21 cellular contexts compared by ENCODE assay signal in genomic region chr1:66571789-66572188, GRCh38. TPM values are rescaled to one million over a fixed set of nuclear protein-coding genes. Genes with fewer than 3 reads are reported as not detected.
DNase-seq lines count a peak whose midpoint lies in the region; ATAC-seq, FAIRE-seq and TF ChIP-seq lines count a peak whose summit lies in the region.
"Had no signal": no experiment of that assay in that cellular context is flagged by ENCODE, and none has a peak within 500 bp of the region (broad histone marks: within the 10 kb centered on the region; RNA-seq: fewer than 3 reads in every experiment).

No MANE protein-coding gene starts in this region.

- POLR2A ChIA-PET in PC-3 (lab: Charles Lee; ENCODE audit: unreplicated experiment) = no interaction called here

- in situ Hi-C loops in Caki2 (cut with HindIII; ENCODE audit: low pct_unique_long_range_greater_than_20kb, low sequenced_read_pairs) = no loop called here

- no peak overlapping the region for H4K8ac ChIP-seq in trophoblast cell (ENCODE audit: low read depth, low read length)

- no peak for ATAC-seq in PC-3
- ATAC-seq in stimulated activated effector memory CD8-positive, alpha-beta T cell treated with anti-CD3 and anti-CD28 coated beads, Interleukin-12 subunit alpha, Interleukin-12 subunit beta, amount 100 ng/mL, for 72 hours = no peak
- ATAC-seq in GM18907 (IDR thresholded peaks at IDR 0.05; ENCODE audit: unreplicated experiment) = no peak
- ATAC-seq: activated naive CD8-positive, alpha-beta T cell treated with anti-CD3 and anti-CD28 coated beads, Interleukin-2, amount 50 U/mL, for 24 hours; left lobe of liver; stimulated activated naive CD8-positive, alpha-beta T cell treated with anti-CD3 and anti-CD28 coated beads, Interleukin-15, amount 100 ng/mL, for 72 hours had no signal

- H4K20me1 ChIP-seq in PC-3 (ENCODE audit: low read length) = no peaks in the 10 kb centered on the region
- H4K20me1 ChIP-seq: BLaER1 treated with 17β-estradiol and CSF1 and Interleukin-3, amounts not matched to agents 10 nM and 100 nM had no signal

- H3K9me2 ChIP-seq in PC-3 (replicated peaks; ENCODE audit: low read length) = no peaks in the 10 kb centered on the region

- H3K14ac ChIP-seq in trophoblast cell (ENCODE audit: low read length) = no peak overlapping the region

- no peak overlapping the region for H3K27ac ChIP-seq in PC-3 (ENCODE audit: low read length)
- peak overlapping the region; percentile 0 for H3K27ac ChIP-seq in trophoblast cell (ENCODE audit: low read depth, low read length)
- H3K27ac ChIP-seq: BLaER1 treated with 17β-estradiol and CSF1 and Interleukin-3, amounts not matched to agents 10 nM and 100 nM; parathyroid adenoma; vagina had no signal

- H3K4me3 Mint-ChIP-seq in stimulated activated effector memory CD8-positive, alpha-beta T cell treated with anti-CD3 and anti-CD28 coated beads, Interleukin-12 subunit alpha, Interleukin-12 subunit beta, amount 100 ng/mL, for 72 hours = no peak overlapping the region
- H3K4me3 Mint-ChIP-seq: activated CD4-positive, alpha-beta memory T cell treated with anti-CD3 and anti-CD28 coated beads, Interleukin-2, amount 10 ng/mL, durations not matched to agents 7 days and 5 days; activated naive CD8-positive, alpha-beta T cell treated with anti-CD3 and anti-CD28 coated beads, Interleukin-2, amount 50 U/mL, for 24 hours; activated T-helper 1 cell treated with anti-CD3 and anti-CD28 coated beads, Interleukin-12 subunit alpha, Interleukin-12 subunit beta, Interleukin-2, Interleukin-4 antibody, amounts not matched to agents 30 ng/mL and 10 ng/mL and 1 ng/mL, durations not matched to agents 14 hours and 24 hours and 36 hours; stimulated activated naive CD8-positive, alpha-beta T cell treated with anti-CD3 and anti-CD28 coated beads, Interleukin-15, amount 100 ng/mL, for 72 hours had no signal

- CTCF ChIA-PET in PC-3 (lab: Charles Lee) = no interaction called here

- H3K4ac ChIP-seq in trophoblast cell (ENCODE audit: low read depth, low read length) = no peak overlapping the region

- H3F3A ChIP-seq in PC-3 (ENCODE audit: low read length, unreplicated experiment) = no peaks in the 10 kb centered on the region

- H3K9ac ChIP-seq in PC-3 (ENCODE audit: low read length) = no peak overlapping the region
- H3K9ac ChIP-seq in trophoblast cell (ENCODE audit: low read length) = no peak overlapping the region
- H3K9ac ChIP-seq: BLaER1 treated with 17β-estradiol and CSF1 and Interleukin-3, amounts not matched to agents 10 nM and 100 nM; parathyroid adenoma had no signal

- H3K4me3 ChIP-seq in PC-3 (ENCODE audit: low read length) (no peak overlapping the region), trophoblast cell (ENCODE audit: low read depth, low read length) (no peak overlapping the region)
- H3K4me3 ChIP-seq: BLaER1 treated with 17β-estradiol and CSF1 and Interleukin-3, amounts not matched to agents 10 nM and 100 nM; vagina had no signal

- no CpG with 5 or more reads among the region's 1 CpG for WGBS in trophoblast cell (ENCODE audit: extremely low coverage, insufficient coverage, insufficient read length)

- no peak for TF ChIP-seq CTCF in PC-3 (conservative IDR thresholded peaks at IDR 0.05; ENCODE audit: low read depth, low read length)

- H2BK5ac ChIP-seq in trophoblast cell (ENCODE audit: low read depth, low read length, poor library complexity) = no peak overlapping the region

- H3K36me3 ChIP-seq in PC-3 (ENCODE audit: low read depth, low read length) (no peaks in the 10 kb centered on the region), trophoblast cell (ENCODE audit: control insufficient read depth in 1 of 2, insufficient read depth in 2 of 2, low read length in 2 of 2) (no peaks in the 10 kb centered on the region)
- H3K36me3 ChIP-seq: BLaER1 treated with 17β-estradiol and CSF1 and Interleukin-3, amounts not matched to agents 10 nM and 100 nM; vagina had no signal

- no peak overlapping the region for H2AK5ac ChIP-seq in trophoblast cell (ENCODE audit: low read length)

- DNase-seq in Caki2 (ENCODE audit: low read depth) (peak; percentile 33), PC-3 (peak; percentile 74), dedifferentiated amniotic fluid mesenchymal stem cell (ENCODE audit: extremely low spot score) (peak; percentile 43), trophoblast cell (peak; percentile 33 to 86), NCI-H2196 treated with DMSO at 0.1 percent for 48 hours (lab: John Stamatoyannopoulos, UW; ENCODE audit: unreplicated experiment) (no peak), frontal cortex (ENCODE audit: low spot score in 2 of 2) (no peak)
- no peak for DNase-seq in stimulated activated effector memory CD8-positive, alpha-beta T cell treated with anti-CD3 and anti-CD28 coated beads, Interleukin-12 subunit alpha, Interleukin-12 subunit beta, amount 100 ng/mL, for 72 hours (ENCODE audit: low spot score in 2 of 2)
- DNase-seq: activated CD4-positive, alpha-beta memory T cell treated with anti-CD3 and anti-CD28 coated beads, Interleukin-2, amount 10 ng/mL, durations not matched to agents 7 days and 5 days; activated naive CD8-positive, alpha-beta T cell treated with anti-CD3 and anti-CD28 coated beads, Interleukin-2, amount 50 U/mL, for 24 hours; erythroblast; hypothalamus; NCI-H2029; NCI-H524; OCI-M1; stimulated activated naive CD8-positive, alpha-beta T cell treated with anti-CD3 and anti-CD28 coated beads, Interleukin-15, amount 100 ng/mL, for 72 hours had no signal

- no peak overlapping the region for H3K23ac ChIP-seq in trophoblast cell (ENCODE audit: low read length)

- H2AFZ ChIP-seq in PC-3 (ENCODE audit: low read length) (no peak overlapping the region), trophoblast cell (ENCODE audit: insufficient read depth, low read length, poor library complexity) (no peak overlapping the region)
- H2AFZ ChIP-seq: parathyroid adenoma had no signal

- no peaks in the 10 kb centered on the region for H3K9me3 Mint-ChIP-seq in stimulated activated effector memory CD8-positive, alpha-beta T cell treated with anti-CD3 and anti-CD28 coated beads, Interleukin-12 subunit alpha, Interleukin-12 subunit beta, amount 100 ng/mL, for 72 hours
- H3K9me3 Mint-ChIP-seq: activated CD4-positive, alpha-beta memory T cell treated with anti-CD3 and anti-CD28 coated beads, Interleukin-2, amount 10 ng/mL, durations not matched to agents 7 days and 5 days; activated naive CD8-positive, alpha-beta T cell treated with anti-CD3 and anti-CD28 coated beads, Interleukin-2, amount 50 U/mL, for 24 hours; activated T-helper 1 cell treated with anti-CD3 and anti-CD28 coated beads, Interleukin-12 subunit alpha, Interleukin-12 subunit beta, Interleukin-2, Interleukin-4 antibody, amounts not matched to agents 30 ng/mL and 10 ng/mL and 1 ng/mL, durations not matched to agents 14 hours and 24 hours and 36 hours had no signal

- H4K91ac ChIP-seq in trophoblast cell (ENCODE audit: low read depth, low read length) = no peak overlapping the region

- no peak overlapping the region for H3K27ac Mint-ChIP-seq in stimulated activated effector memory CD8-positive, alpha-beta T cell treated with anti-CD3 and anti-CD28 coated beads, Interleukin-12 subunit alpha, Interleukin-12 subunit beta, amount 100 ng/mL, for 72 hours
- H3K27ac Mint-ChIP-seq: activated CD4-positive, alpha-beta memory T cell treated with anti-CD3 and anti-CD28 coated beads, Interleukin-2, amount 10 ng/mL, durations not matched to agents 7 days and 5 days; activated naive CD8-positive, alpha-beta T cell treated with anti-CD3 and anti-CD28 coated beads, Interleukin-2, amount 50 U/mL, for 24 hours; activated T-helper 1 cell treated with anti-CD3 and anti-CD28 coated beads, Interleukin-12 subunit alpha, Interleukin-12 subunit beta, Interleukin-2, Interleukin-4 antibody, amounts not matched to agents 30 ng/mL and 10 ng/mL and 1 ng/mL, durations not matched to agents 14 hours and 24 hours and 36 hours; stimulated activated naive CD8-positive, alpha-beta T cell treated with anti-CD3 and anti-CD28 coated beads, Interleukin-15, amount 100 ng/mL, for 72 hours had no signal

- FAIRE-seq in frontal cortex (lab: Jason Lieb, UNC) = no peak

- no peak overlapping the region for H2BK120ac ChIP-seq in trophoblast cell (ENCODE audit: insufficient read depth, low read length, poor library complexity)

- no peaks in the 10 kb centered on the region for H3K36me3 Mint-ChIP-seq in stimulated activated effector memory CD8-positive, alpha-beta T cell treated with anti-CD3 and anti-CD28 coated beads, Interleukin-12 subunit alpha, Interleukin-12 subunit beta, amount 100 ng/mL, for 72 hours

- H3K9me3 ChIP-seq in PC-3 (ENCODE audit: low read length) (no peaks in the 10 kb centered on the region), trophoblast cell (ENCODE audit: insufficient read depth, low read depth, low read length) (no peaks in the 10 kb centered on the region)
- H3K9me3 ChIP-seq: vagina had no signal

- H3K4me1 Mint-ChIP-seq in stimulated activated effector memory CD8-positive, alpha-beta T cell treated with anti-CD3 and anti-CD28 coated beads, Interleukin-12 subunit alpha, Interleukin-12 subunit beta, amount 100 ng/mL, for 72 hours = no peaks in the 10 kb centered on the region
- H3K4me1 Mint-ChIP-seq: activated CD4-positive, alpha-beta memory T cell treated with anti-CD3 and anti-CD28 coated beads, Interleukin-2, amount 10 ng/mL, durations not matched to agents 7 days and 5 days; activated naive CD8-positive, alpha-beta T cell treated with anti-CD3 and anti-CD28 coated beads, Interleukin-2, amount 50 U/mL, for 24 hours; stimulated activated naive CD8-positive, alpha-beta T cell treated with anti-CD3 and anti-CD28 coated beads, Interleukin-15, amount 100 ng/mL, for 72 hours had no signal

- no peak overlapping the region for H3K18ac ChIP-seq in trophoblast cell (ENCODE audit: low read length)

- H3K4me1 ChIP-seq in PC-3 (ENCODE audit: insufficient read depth, low read length) = peaks cover 26% of the 10 kb centered on the region
- H3K4me1 ChIP-seq in trophoblast cell (ENCODE audit: control insufficient read depth in 1 of 2, insufficient read depth in 2 of 2, low read length in 2 of 2) = no peaks in the 10 kb centered on the region
- H3K4me1 ChIP-seq: parathyroid adenoma had no signal

- intact Hi-C loops in PC-3 (cut with micrococcal nuclease) = no loop called here

- H2BK12ac ChIP-seq in trophoblast cell (ENCODE audit: low read length) = no peak overlapping the region

- no peaks in the 10 kb centered on the region for H3K27me3 ChIP-seq in PC-3 (ENCODE audit: low read length)
- no peaks in the 10 kb centered on the region for H3K27me3 ChIP-seq in trophoblast cell (ENCODE audit: insufficient read depth, low read length)
- H3K27me3 ChIP-seq: BLaER1 treated with 17β-estradiol and CSF1 and Interleukin-3, amounts not matched to agents 10 nM and 100 nM; vagina had no signal

- no TSS peak for BruUV-seq in PC-3 (replicated peaks; lab: Mats Ljungman, UMichigan)

- H4K12ac ChIP-seq in trophoblast cell (ENCODE audit: low read depth, low read length) = no peak overlapping the region

- H3K4me2 ChIP-seq in PC-3 (ENCODE audit: low read length) (no peak overlapping the region), trophoblast cell (ENCODE audit: low read length) (no peak overlapping the region)

- no peaks in the 10 kb centered on the region for H3K79me1 ChIP-seq in trophoblast cell (ENCODE audit: low read length)

- H3K79me2 ChIP-seq in PC-3 (ENCODE audit: low read length) = no peaks in the 10 kb centered on the region
- no peaks in the 10 kb centered on the region for H3K79me2 ChIP-seq in trophoblast cell (ENCODE audit: control insufficient read depth, insufficient read depth, low read length, poor library complexity)
- H3K79me2 ChIP-seq: parathyroid adenoma had no signal

RNA-seq across cellular contexts. Expression of gene SGIP1, which starts 37.8 kb away (rescaled TPM):
- 8.5 and 26.8 TPM in 2 replicates for total RNA-seq in Caki2 (2014; rRNA removed; shearing (Covaris generic); ENCODE audit: low replicate concordance)
- total RNA-seq in PC-3 (2014; rRNA removed) (not detected in 2 replicates), frontal cortex (45.2 TPM)
- polyA plus RNA-seq in trophoblast cell (2013) = 0.62 and 0.65 TPM in 2 replicates
- total RNA-seq: activated T-helper 1 cell treated with anti-CD3 and anti-CD28 coated beads, Interleukin-12 subunit alpha, Interleukin-12 subunit beta, Interleukin-2, Interleukin-4 antibody, amounts not matched to agents 30 ng/mL and 10 ng/mL and 1 ng/mL, durations not matched to agents 14 hours and 24 hours and 36 hours had no signal

Comparison
In these comparisons a context has a peak if more than half of its experiments do, and no peak if none do; other contexts are left out.
1. DNase-seq: peak in Caki2 (single experiment), PC-3 (single experiment), dedifferentiated amniotic fluid mesenchymal stem cell (single experiment) and trophoblast cell (2 of 2); none in NCI-H2196 treated with DMSO at 0.1 percent for 48 hours (single experiment), stimulated activated effector memory CD8-positive, alpha-beta T cell treated with anti-CD3 and anti-CD28 coated beads, Interleukin-12 subunit alpha, Interleukin-12 subunit beta, amount 100 ng/mL, for 72 hours (0 of 2) and frontal cortex (0 of 2).